In genomic region chr15:62066663-62067447, GRCh38 we compare ENCODE assay signal across 8 cellular contexts. TPM values are rescaled to one million over a fixed set of nuclear protein-coding genes. Genes with fewer than 3 reads are reported as not detected.
DNase-seq lines count a peak whose midpoint lies in the region; ATAC-seq and TF ChIP-seq lines count a peak whose summit lies in the region.

Gene C2CD4A (plus strand): TSS chr15:62066977. CDS start chr15:62067614, 637 bp downstream.

- no peaks in the 10 kb centered on the region for H3K27me3 ChIP-seq in adrenal gland
- H3K27me3 ChIP-seq in right atrium auricular region: no peaks in the 10 kb centered on the region
- H3K27me3 ChIP-seq in aorta (ENCODE audit: control insufficient read depth in 1 of 2, insufficient read depth in 2 of 2, low read length in 1 of 2): no peaks in the 10 kb centered on the region

- peak within 1 kb of the TSS in 2 of 3 donors; percentile 7 to 16 for H3K27ac Mint-ChIP-seq in IgD-negative memory B cell
- peak within 1 kb of the TSS; percentile 73 for H3K27ac Mint-ChIP-seq in progenitor cell of endocrine pancreas

- no peak within 1 kb of the TSS for H3K27ac ChIP-seq in SK-N-MC
- H3K27ac ChIP-seq in adrenal gland: peak within 1 kb of the TSS in 2 of 5 donors; percentile 37 to 61
- peak within 1 kb of the TSS; percentile 5 to 22 for H3K27ac ChIP-seq in right atrium auricular region
- no peak within 1 kb of the TSS for H3K27ac ChIP-seq in aorta (ENCODE audit: low read depth in 1 of 2, low read length in 2 of 2)

- no peaks in the 10 kb centered on the region for H3K36me3 Mint-ChIP-seq in IgD-negative memory B cell
- H3K36me3 Mint-ChIP-seq in progenitor cell of endocrine pancreas (ENCODE audit: insufficient read depth): no peaks in the 10 kb centered on the region

- TF ChIP-seq CTCF in adrenal gland (IDR thresholded peaks at IDR 0.05) (peak in 2 of 6 experiments; percentile 35 to 40), right atrium auricular region (IDR thresholded peaks at IDR 0.05) (peak in 1 of 2 donors; percentile 31), progenitor cell of endocrine pancreas (IDR thresholded peaks at IDR 0.05; ENCODE audit: unreplicated experiment) (peak; percentile 46)

- H3K9me3 Mint-ChIP-seq in IgD-negative memory B cell: no peaks in the 10 kb centered on the region
- H3K9me3 Mint-ChIP-seq in progenitor cell of endocrine pancreas (ENCODE audit: low read depth): no peaks in the 10 kb centered on the region

- H3K36me3 ChIP-seq in SK-N-MC (ENCODE audit: insufficient read depth, low read length): no peaks in the 10 kb centered on the region
- no peaks in the 10 kb centered on the region for H3K36me3 ChIP-seq in adrenal gland (replicated peaks in 1 of 2)
- H3K36me3 ChIP-seq in right atrium auricular region: no peaks in the 10 kb centered on the region
- no peaks in the 10 kb centered on the region for H3K36me3 ChIP-seq in aorta (ENCODE audit: control insufficient read depth in 1 of 2, insufficient read depth in 2 of 2, low read length in 1 of 2)

- H3K4me3 Mint-ChIP-seq in IgD-negative memory B cell (peak within 1 kb of the TSS; percentile 84 to 94 (median 88)), progenitor cell of endocrine pancreas (ENCODE audit: low read depth) (peak within 1 kb of the TSS; percentile 70)

- H3K4me1 Mint-ChIP-seq in IgD-negative memory B cell: peaks cover 17 to 25% (median 20%) of the 10 kb centered on the region in 3 donors
- H3K4me1 Mint-ChIP-seq in progenitor cell of endocrine pancreas (ENCODE audit: low read depth): peaks cover 9% of the 10 kb centered on the region

- intact Hi-C loops in adrenal gland (cut with DNase I) (loop anchor here in 1 of 2 donors (10.0 kb wide), 2 partner anchors 192 to 238 kb away; no protein-coding TSS in a partner anchor), aorta (cut with DNase I) (no loop called here)

- H3K27me3 Mint-ChIP-seq in IgD-negative memory B cell (peaks cover 17% of the 10 kb centered on the region), progenitor cell of endocrine pancreas (peaks cover 64% of the 10 kb centered on the region)

- peak within 1 kb of the TSS; percentile 79 for H3K4me3 ChIP-seq in SK-N-MC
- peak within 1 kb of the TSS in 2 of 4 donors; percentile 13 to 66 for H3K4me3 ChIP-seq in adrenal gland
- peak within 1 kb of the TSS; percentile 41 to 63 for H3K4me3 ChIP-seq in right atrium auricular region
- H3K4me3 ChIP-seq in aorta (ENCODE audit: low read length in 2 of 2): peak within 1 kb of the TSS; percentile 49 to 70

- no peak within 1 kb of the TSS for H3K9ac ChIP-seq in SK-N-MC (ENCODE audit: insufficient read length)

- peak; percentile 52 for DNase-seq in DMS79 treated with DMSO at 0.1 percent for 48 hours (lab: John Stamatoyannopoulos, UW)
- DNase-seq in SK-N-MC (ENCODE audit: low read depth, low spot score): no peak
- peak; percentile 75 to 90 (median 81) for DNase-seq in adrenal gland
- DNase-seq in right atrium auricular region (ENCODE audit: low spot score): no peak
- peak; percentile 63 for DNase-seq in progenitor cell of endocrine pancreas (ENCODE audit: low spot score, unreplicated experiment)
- peak; percentile 76 to 88 for DNase-seq in aorta

- ATAC-seq in aorta (ENCODE audit: low FRiP score) (peak; percentile 72), GM19351 (IDR thresholded peaks at IDR 0.05; ENCODE audit: unreplicated experiment) (no peak)

- peaks cover 0 to 24% of the 10 kb centered on the region in 2 donors for H3K4me1 ChIP-seq in adrenal gland (replicated peaks in 1 of 2)
- H3K4me1 ChIP-seq in right atrium auricular region: peaks cover 0 to 23% of the 10 kb centered on the region in 2 donors
- no peaks in the 10 kb centered on the region for H3K4me1 ChIP-seq in aorta (ENCODE audit: control insufficient read depth in 1 of 2, insufficient read depth in 2 of 2, low read length in 2 of 2)

- peak in 1 of 2 donors; percentile 16 for TF ChIP-seq POLR2A in adrenal gland (IDR thresholded peaks at IDR 0.05)

- no peaks in the 10 kb centered on the region for H3K9me3 ChIP-seq in SK-N-MC (ENCODE audit: low read depth, low read length)
- no peaks in the 10 kb centered on the region for H3K9me3 ChIP-seq in adrenal gland (replicated peaks in 1 of 3)
- no peaks in the 10 kb centered on the region for H3K9me3 ChIP-seq in right atrium auricular region
- H3K9me3 ChIP-seq in aorta (ENCODE audit: control insufficient read depth, low read length): no peaks in the 10 kb centered on the region

- 2 to 7% (median 6%) methylated on average over 23 to 33 of the region's 33 CpGs for WGBS in adrenal gland, 4 donors
- 3 to 4% methylated on average over 33 of the region's 33 CpGs for WGBS in aorta, 2 donors

RNA-seq across cellular contexts. Expression of gene C2CD4A, which starts in this region (rescaled TPM):
- not detected for polyA plus RNA-seq in IgD-negative memory B cell
- total RNA-seq in adrenal gland: under 1 TPM in 5 of 8 donors, not detected in 3; 0.07 to 0.67 (median 0.23) TPM
- under 1 TPM; 0.10 to 0.42 (median 0.24) TPM for polyA plus RNA-seq in adrenal gland
- total RNA-seq in right atrium auricular region: under 1 TPM in 1 of 2 donors, not detected in 1; 0.16 TPM
- 0.17 and 0.20 TPM in 2 replicates for total RNA-seq in progenitor cell of endocrine pancreas
- under 1 TPM; 0.19 to 0.36 TPM for total RNA-seq in aorta
- not detected for polyA plus RNA-seq in aorta

Comparison
In these comparisons a context has a peak if more than half of its experiments do, and no peak if none do; other contexts are left out.
1. Peak in DNase-seq in adrenal gland; RNA of the gene not detected or under 1 TPM.
2. Peak in DNase-seq in progenitor cell of endocrine pancreas; RNA of the gene not detected or under 1 TPM.
3. Peak in DNase-seq, ATAC-seq and H3K4me3 ChIP-seq in aorta; RNA of the gene not detected or under 1 TPM.
4. H3K27ac ChIP-seq: peak in right atrium auricular region (2 of 2); none in SK-N-MC (single experiment) and aorta (0 of 2).